In genomic region chr17:332023-332422, GRCh38 we compare ENCODE assay signal across 14 cellular contexts. TPM values are rescaled to one million over a fixed set of nuclear protein-coding genes. Genes with fewer than 3 reads are reported as not detected.
DNase-seq lines count a peak whose midpoint lies in the region; ATAC-seq, FAIRE-seq and TF ChIP-seq lines count a peak whose summit lies in the region.
"Had no signal": no experiment of that assay in that cellular context is flagged by ENCODE, and none has a peak within 500 bp of the region (broad histone marks: within the 10 kb centered on the region; RNA-seq: fewer than 3 reads in every experiment).

No MANE protein-coding gene starts in this region.

- no peak for FAIRE-seq in astrocyte (lab: Jason Lieb, UNC)
- FAIRE-seq: G401.6 had no signal

- H3K4me3 ChIP-seq in BLaER1 = peak overlapping the region; percentile 55; the same call in 1 of the 2 replicates
- H3K4me3 ChIP-seq in astrocyte (ENCODE audit: insufficient read depth, low read depth, low read length) = no peak overlapping the region
- peak overlapping the region; percentile 31 to 50 for H3K4me3 ChIP-seq in right atrium auricular region
- H3K4me3 ChIP-seq in psoas muscle = peak overlapping the region; percentile 61

- H3K9me3 ChIP-seq in BLaER1 (peaks cover 4% of the 10 kb centered on the region; the same call in 1 of the 2 replicates), astrocyte (ENCODE audit: insufficient read depth, low read depth, low read length) (no peaks in the 10 kb centered on the region), right atrium auricular region (no peaks in the 10 kb centered on the region), psoas muscle (no peaks in the 10 kb centered on the region)

- peak overlapping the region; percentile 94 for H3K4me2 ChIP-seq in BLaER1
- no peak overlapping the region for H3K4me2 ChIP-seq in astrocyte (ENCODE audit: low read length)

- peaks cover 28% of the 10 kb centered on the region; the same call in 1 of the 2 replicates for H3K27me3 ChIP-seq in BLaER1
- H3K27me3 ChIP-seq in astrocyte (ENCODE audit: insufficient read depth, low read length) = peaks cover 25% of the 10 kb centered on the region
- H3K27me3 ChIP-seq in right atrium auricular region = no peaks in the 10 kb centered on the region
- H3K27me3 ChIP-seq in psoas muscle (ENCODE audit: insufficient read depth in 3 of 3, low read length in 2 of 3) = no peaks in the 10 kb centered on the region

- H3K27ac Mint-ChIP-seq in astrocyte (ENCODE audit: unreplicated experiment) = peak overlapping the region; percentile 82
- H3K27ac Mint-ChIP-seq: activated T-helper 1 cell treated with anti-CD3 and anti-CD28 coated beads, Interleukin-12 subunit alpha, Interleukin-12 subunit beta, Interleukin-2, Interleukin-4 antibody, amounts not matched to agents 30 ng/mL and 10 ng/mL and 1 ng/mL, durations not matched to agents 14 hours and 24 hours and 36 hours; memory B cell had no signal

- peak overlapping the region; percentile 63 for H3K9ac ChIP-seq in BLaER1
- H3K9ac ChIP-seq in astrocyte (ENCODE audit: low read length) = no peak overlapping the region

- H3K27me3 Mint-ChIP-seq in astrocyte (ENCODE audit: low read depth, unreplicated experiment) = peaks cover 31% of the 10 kb centered on the region

- TF ChIP-seq CTCF in astrocyte (IDR thresholded peaks at IDR 0.05; ENCODE audit: insufficient read depth, low read depth, low read length) (no peak), right atrium auricular region (IDR thresholded peaks at IDR 0.05) (no peak), psoas muscle (IDR thresholded peaks at IDR 0.05) (no peak)

- intact Hi-C loops in psoas muscle (cut with DNase I) = loop anchor here in 1 of 2 donors (5.0 kb wide), 1 partner anchor 50 kb away; no protein-coding TSS in a partner anchor

- H3K27ac ChIP-seq in BLaER1 (peak overlapping the region; percentile 70), astrocyte (ENCODE audit: low read depth, low read length) (no peak overlapping the region), right atrium auricular region (peak overlapping the region; percentile 87 to 89), psoas muscle (peak overlapping the region; percentile 77)

- H3K36me3 Mint-ChIP-seq in astrocyte (ENCODE audit: low read depth, unreplicated experiment) = no peaks in the 10 kb centered on the region

- H3K36me3 ChIP-seq in BLaER1 (peaks cover 12% of the 10 kb centered on the region), astrocyte (ENCODE audit: insufficient read depth, low read length) (no peaks in the 10 kb centered on the region), right atrium auricular region (no peaks in the 10 kb centered on the region), psoas muscle (ENCODE audit: insufficient read depth in 1 of 2, low read depth in 1 of 2) (peaks cover 0 to 4% of the 10 kb centered on the region in 2 donors)

- H3K4me1 ChIP-seq in BLaER1 = peaks cover 91% of the 10 kb centered on the region
- no peaks in the 10 kb centered on the region for H3K4me1 ChIP-seq in astrocyte (ENCODE audit: insufficient read depth, low read length)
- H3K4me1 ChIP-seq in right atrium auricular region = peaks cover 0 to 51% of the 10 kb centered on the region in 2 donors
- peaks cover 19% of the 10 kb centered on the region for H3K4me1 ChIP-seq in psoas muscle

- DNase-seq in astrocyte (ENCODE audit: low read depth) (no peak), right atrium auricular region (ENCODE audit: low spot score) (no peak), psoas muscle (peak; percentile 41 to 60), NK-92 (lab: John Stamatoyannopoulos, UW; ENCODE audit: unreplicated experiment) (no peak), NCI-H2227 (lab: John Stamatoyannopoulos, UW; ENCODE audit: unreplicated experiment) (no peak), activated gamma-delta T cell treated with Interleukin-2 at 50 U/mL for 16 hours (no peak)
- DNase-seq: NCI-H1092; NCI-H526; stimulated activated CD4-positive, alpha-beta T cell treated with anti-CD3 and anti-CD28 coated beads, Interleukin-15, amount 100 ng/mL, for 24 hours had no signal

- H3K9me3 Mint-ChIP-seq in astrocyte (ENCODE audit: unreplicated experiment) = no peaks in the 10 kb centered on the region
- H3K9me3 Mint-ChIP-seq: activated T-helper 1 cell treated with anti-CD3 and anti-CD28 coated beads, Interleukin-12 subunit alpha, Interleukin-12 subunit beta, Interleukin-2, Interleukin-4 antibody, amounts not matched to agents 30 ng/mL and 10 ng/mL and 1 ng/mL, durations not matched to agents 14 hours and 24 hours and 36 hours; memory B cell had no signal

- ATAC-seq in psoas muscle = peak in 3 of 4 donors; percentile 3 to 10 (median 8)
- ATAC-seq in GM21737 (IDR thresholded peaks at IDR 0.05; ENCODE audit: unreplicated experiment) = no peak

- no peak overlapping the region for H2AFZ ChIP-seq in astrocyte (ENCODE audit: low read depth, low read length)

- H3K79me2 ChIP-seq in astrocyte (ENCODE audit: insufficient read depth, low read length) = no peaks in the 10 kb centered on the region

- peaks cover 67% of the 10 kb centered on the region for H4K20me1 ChIP-seq in BLaER1
- no peaks in the 10 kb centered on the region for H4K20me1 ChIP-seq in astrocyte (ENCODE audit: insufficient read depth, low read length)

- H3K4me1 Mint-ChIP-seq in astrocyte (ENCODE audit: low read depth, unreplicated experiment) = peaks cover 23% of the 10 kb centered on the region

- H3K4me3 Mint-ChIP-seq in astrocyte (ENCODE audit: unreplicated experiment) = peak overlapping the region; percentile 40
- H3K4me3 Mint-ChIP-seq: activated T-helper 1 cell treated with anti-CD3 and anti-CD28 coated beads, Interleukin-12 subunit alpha, Interleukin-12 subunit beta, Interleukin-2, Interleukin-4 antibody, amounts not matched to agents 30 ng/mL and 10 ng/mL and 1 ng/mL, durations not matched to agents 14 hours and 24 hours and 36 hours; memory B cell had no signal

- WGBS in psoas muscle, 3 donors = 31 to 72% (median 40%) methylated on average over 11 of the region's 11 CpGs

RNA-seq across cellular contexts. Expression of gene RPH3AL, which starts 20.6 kb away (rescaled TPM):
- total RNA-seq in astrocyte (3.1 and 3.7 TPM in 2 replicates), right atrium auricular region (10 to 100 TPM in 1 of 2 donors, 1 to 10 TPM in 1; 7.2 to 13.1 TPM), psoas muscle (10 to 100 TPM in 1 of 4 donors, 1 to 10 TPM in 3; 5.7 to 18.5 (median 9.8) TPM)
- 10 to 100 TPM in 1 of 3 donors, 1 to 10 TPM in 2; 3.7 to 11.8 (median 6.3) TPM for polyA plus RNA-seq in psoas muscle

Comparison
In these comparisons a context has a peak if more than half of its experiments do, and no peak if none do; other contexts are left out.
1. DNase-seq: peak in psoas muscle (2 of 2); none in astrocyte (single experiment), right atrium auricular region (single experiment), NK-92 (single experiment), NCI-H2227 (single experiment) and activated gamma-delta T cell treated with Interleukin-2 at 50 U/mL for 16 hours (single experiment).